Comparison of ENCODE assay signal across 29 cellular contexts in the genomic region with DNA sequence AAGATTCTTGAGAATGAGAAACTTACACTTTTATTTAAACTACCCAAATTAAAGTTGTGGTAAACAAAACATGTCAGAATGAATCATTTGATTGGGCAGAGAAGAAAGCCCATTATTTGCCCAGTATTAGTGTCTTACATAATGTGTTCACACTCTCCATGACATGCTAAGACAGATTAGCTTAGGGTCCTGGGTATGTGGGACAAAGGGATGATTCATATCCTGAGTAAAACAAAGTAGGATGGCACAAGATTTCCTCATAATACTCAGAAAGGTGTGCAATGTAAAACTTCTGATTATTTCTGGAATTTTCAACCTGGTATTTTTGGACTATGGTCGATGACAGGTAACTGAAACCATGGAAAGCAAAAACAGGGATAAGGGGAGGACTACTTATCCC.
DNase-seq lines count a peak whose midpoint lies in the region; ATAC-seq, FAIRE-seq and TF ChIP-seq lines count a peak whose summit lies in the region.
"Had no signal": no experiment of that assay in that cellular context is flagged by ENCODE, and none has a peak within 500 bp of the region (broad histone marks: within the 10 kb centered on the region; RNA-seq: fewer than 3 reads in every experiment).

No MANE protein-coding gene starts in this region.

- H3K9me3 Mint-ChIP-seq in activated T-helper 1 cell treated with anti-CD3 and anti-CD28 coated beads, Interleukin-12 subunit alpha, Interleukin-12 subunit beta, Interleukin-2, Interleukin-4 antibody, amounts not matched to agents 30 ng/mL and 10 ng/mL and 1 ng/mL, durations not matched to agents 14 hours and 24 hours and 36 hours = no peaks in the 10 kb centered on the region
- H3K9me3 Mint-ChIP-seq: activated CD4-positive, alpha-beta memory T cell treated with anti-CD3 and anti-CD28 coated beads, Interleukin-2, amount 10 ng/mL, durations not matched to agents 7 days and 5 days; activated naive CD4-positive, alpha-beta T cell treated with anti-CD3 and anti-CD28 coated beads, Interleukin-2, amount 50 U/mL, for 24 hours; activated T-helper 17 cell treated with anti-CD3 and anti-CD28 coated beads, Interleukin-2, amount 50 U/mL, for 72 hours; T-helper 1 cell treated with Interleukin-12 subunit alpha and Interleukin-12 subunit beta and Interleukin-4 antibody, amounts not matched to agents 30 μg/mL and 1 μg/mL, for 36 hours had no signal

- CTCF ChIA-PET in mammary epithelial cell (lab: Charles Lee; ENCODE audit: low non-redundant PET) = no interaction called here

- H3K4me1 ChIP-seq in mammary epithelial cell (ENCODE audit: insufficient read depth, low read length) (peaks cover 15% of the 10 kb centered on the region), keratinocyte (ENCODE audit: control insufficient read depth, extremely low read depth, insufficient read depth, low read length) (peaks cover 32% of the 10 kb centered on the region)

- dilution Hi-C loops in mammary epithelial cell (cut with HindIII; ENCODE audit: low sequenced_read_pairs) = no loop called here
- dilution Hi-C loops in keratinocyte (cut with MboI; ENCODE audit: extremely low pct_ligation_motif_present, low sequenced_read_pairs) = no loop called here

- no peak overlapping the region for H3K27ac Mint-ChIP-seq in activated T-helper 1 cell treated with anti-CD3 and anti-CD28 coated beads, Interleukin-12 subunit alpha, Interleukin-12 subunit beta, Interleukin-2, Interleukin-4 antibody, amounts not matched to agents 30 ng/mL and 10 ng/mL and 1 ng/mL, durations not matched to agents 14 hours and 24 hours and 36 hours
- H3K27ac Mint-ChIP-seq: activated CD4-positive, alpha-beta memory T cell treated with anti-CD3 and anti-CD28 coated beads, Interleukin-2, amount 10 ng/mL, durations not matched to agents 7 days and 5 days; activated naive CD4-positive, alpha-beta T cell treated with anti-CD3 and anti-CD28 coated beads, Interleukin-2, amount 50 U/mL, for 24 hours; activated T-helper 17 cell treated with anti-CD3 and anti-CD28 coated beads, Interleukin-2, amount 50 U/mL, for 72 hours; T-helper 1 cell treated with Interleukin-12 subunit alpha and Interleukin-12 subunit beta and Interleukin-4 antibody, amounts not matched to agents 30 μg/mL and 1 μg/mL, for 36 hours had no signal

- no TSS peak for BruUV-seq in mammary epithelial cell (replicated peaks; lab: Mats Ljungman, UMichigan)

- in situ Hi-C loops in mammary epithelial cell (cut with MboI; ENCODE audit: low sequenced_read_pairs in 2 of 2) (no loop called here), GM13976 (cut with MboI; ENCODE audit: low sequenced_read_pairs, unreplicated experiment) (no loop called here)

- H3K27me3 ChIP-seq in mammary epithelial cell (ENCODE audit: insufficient read depth, low read length) (no peaks in the 10 kb centered on the region), keratinocyte (ENCODE audit: control insufficient read depth, extremely low read depth, insufficient read depth, low read length) (no peaks in the 10 kb centered on the region)
- H3K27me3 ChIP-seq: ovary, upper lobe of right lung had no signal

- intact Hi-C loops in mammary epithelial cell (cut with micrococcal nuclease) = no loop called here
- intact Hi-C loops in activated T-helper 1 cell treated with anti-CD3 and anti-CD28 coated beads, Interleukin-12 subunit alpha, Interleukin-12 subunit beta, Interleukin-2, Interleukin-4 antibody, amounts not matched to agents 30 ng/mL and 10 ng/mL and 1 ng/mL, durations not matched to agents 14 hours and 24 hours and 36 hours (cut with micrococcal nuclease) = no loop called here

- no peaks in the 10 kb centered on the region for H3K27me3 Mint-ChIP-seq in activated T-helper 1 cell treated with anti-CD3 and anti-CD28 coated beads, Interleukin-12 subunit alpha, Interleukin-12 subunit beta, Interleukin-2, Interleukin-4 antibody, amounts not matched to agents 30 ng/mL and 10 ng/mL and 1 ng/mL, durations not matched to agents 14 hours and 24 hours and 36 hours (ENCODE audit: insufficient read depth)
- H3K27me3 Mint-ChIP-seq: activated CD4-positive, alpha-beta memory T cell treated with anti-CD3 and anti-CD28 coated beads, Interleukin-2, amount 10 ng/mL, durations not matched to agents 7 days and 5 days; activated naive CD4-positive, alpha-beta T cell treated with anti-CD3 and anti-CD28 coated beads, Interleukin-2, amount 50 U/mL, for 24 hours; activated T-helper 17 cell treated with anti-CD3 and anti-CD28 coated beads, Interleukin-2, amount 50 U/mL, for 72 hours had no signal

- no peak for ATAC-seq in GM21576 (IDR thresholded peaks at IDR 0.05; ENCODE audit: unreplicated experiment)
- ATAC-seq: activated T-helper 17 cell treated with anti-CD3 and anti-CD28 coated beads, Interleukin-2, amount 50 U/mL, for 72 hours; HepG2; upper lobe of right lung had no signal

- H3K4me1 Mint-ChIP-seq in activated T-helper 1 cell treated with anti-CD3 and anti-CD28 coated beads, Interleukin-12 subunit alpha, Interleukin-12 subunit beta, Interleukin-2, Interleukin-4 antibody, amounts not matched to agents 30 ng/mL and 10 ng/mL and 1 ng/mL, durations not matched to agents 14 hours and 24 hours and 36 hours (ENCODE audit: low read depth) = no peaks in the 10 kb centered on the region
- H3K4me1 Mint-ChIP-seq: activated CD4-positive, alpha-beta memory T cell treated with anti-CD3 and anti-CD28 coated beads, Interleukin-2, amount 10 ng/mL, durations not matched to agents 7 days and 5 days; activated naive CD4-positive, alpha-beta T cell treated with anti-CD3 and anti-CD28 coated beads, Interleukin-2, amount 50 U/mL, for 24 hours had no signal

- H3K79me2 ChIP-seq in mammary epithelial cell (ENCODE audit: insufficient read depth, low read length) = no peaks in the 10 kb centered on the region
- H3K79me2 ChIP-seq in keratinocyte (ENCODE audit: control insufficient read depth, insufficient read depth, low read length) = no peaks in the 10 kb centered on the region

- no peak for TF ChIP-seq CTCF in mammary epithelial cell (conservative IDR thresholded peaks at IDR 0.05 in 1 of 2, IDR thresholded peaks at IDR 0.05 in 1 of 2; ENCODE audit: extremely low read depth in 1 of 2, insufficient read depth in 1 of 2, low read depth in 1 of 2, low read length in 2 of 2)
- TF ChIP-seq CTCF in keratinocyte (optimal IDR thresholded peaks at IDR 0.05 in 1 of 3, IDR thresholded peaks at IDR 0.05 in 1 of 3, conservative IDR thresholded peaks at IDR 0.05 in 1 of 3; ENCODE audit: extremely low read depth in 1 of 3, insufficient read depth in 2 of 3, low read length in 3 of 3) = no peak
- no peak for TF ChIP-seq CTCF in GM13976 (IDR thresholded peaks at IDR 0.05; ENCODE audit: borderline replicate concordance, control extremely low read depth, extremely low read depth, insufficient read depth, missing control alignments)

- H3K4me3 Mint-ChIP-seq in activated T-helper 1 cell treated with anti-CD3 and anti-CD28 coated beads, Interleukin-12 subunit alpha, Interleukin-12 subunit beta, Interleukin-2, Interleukin-4 antibody, amounts not matched to agents 30 ng/mL and 10 ng/mL and 1 ng/mL, durations not matched to agents 14 hours and 24 hours and 36 hours = no peak overlapping the region
- H3K4me3 Mint-ChIP-seq: activated CD4-positive, alpha-beta memory T cell treated with anti-CD3 and anti-CD28 coated beads, Interleukin-2, amount 10 ng/mL, durations not matched to agents 7 days and 5 days; activated naive CD4-positive, alpha-beta T cell treated with anti-CD3 and anti-CD28 coated beads, Interleukin-2, amount 50 U/mL, for 24 hours; activated T-helper 17 cell treated with anti-CD3 and anti-CD28 coated beads, Interleukin-2, amount 50 U/mL, for 72 hours; T-helper 1 cell treated with Interleukin-12 subunit alpha and Interleukin-12 subunit beta and Interleukin-4 antibody, amounts not matched to agents 30 μg/mL and 1 μg/mL, for 36 hours had no signal

- H3K36me3 ChIP-seq in mammary epithelial cell (ENCODE audit: insufficient read depth, low read length) = no peaks in the 10 kb centered on the region
- no peaks in the 10 kb centered on the region for H3K36me3 ChIP-seq in keratinocyte (ENCODE audit: control insufficient read depth in 2 of 2, extremely low read depth in 1 of 2, insufficient read depth in 2 of 2, low read length in 2 of 2)
- H3K36me3 ChIP-seq: ovary, upper lobe of right lung had no signal

- DNase-seq in DMS53 (lab: John Stamatoyannopoulos, UW) (peak; percentile 28), M059J (ENCODE audit: low read depth) (peak; percentile 40), mammary epithelial cell (peak; percentile 68), keratinocyte (ENCODE audit: low read depth, low spot score) (peak; percentile 32), GM13976 (ENCODE audit: low spot score) (no peak), NCI-H187 (lab: John Stamatoyannopoulos, UW) (no peak)
- no peak for DNase-seq in activated T-helper 1 cell treated with anti-CD3 and anti-CD28 coated beads, Interleukin-12 subunit alpha, Interleukin-12 subunit beta, Interleukin-2, Interleukin-4 antibody, amounts not matched to agents 30 ng/mL and 10 ng/mL and 1 ng/mL, durations not matched to agents 14 hours and 24 hours and 36 hours (ENCODE audit: low spot score)
- DNase-seq: activated CD4-positive, alpha-beta memory T cell treated with anti-CD3 and anti-CD28 coated beads, Interleukin-2, amount 10 ng/mL, durations not matched to agents 7 days and 5 days; activated CD4-positive, alpha-beta T cell treated with anti-CD3 and anti-CD28 coated beads for 1 hour; activated CD8-positive, alpha-beta memory T cell treated with anti-CD3 and anti-CD28 coated beads, Interleukin-2, amount 50 U/mL, for 48 hours; anterior cingulate cortex; cortex of kidney; DMS79; GOT3; Karpas-422; NCI-H1105; NCI-H2029 treated with DMSO at 0.1 percent for 48 hours; ovary; RPMI8226; stimulated activated CD4-positive, alpha-beta T cell treated with anti-CD3 and anti-CD28 coated beads, Interleukin-2, amount 100 ng/mL, for 24 hours; upper lobe of right lung had no signal

- H3K4me2 ChIP-seq in mammary epithelial cell (ENCODE audit: insufficient read depth, low read depth, low read length) = peak overlapping the region; percentile 52
- H3K4me2 ChIP-seq in keratinocyte (ENCODE audit: control insufficient read depth, extremely low read depth, insufficient read depth, low read depth, low read length) = peak overlapping the region; percentile 56

- H2AFZ ChIP-seq in mammary epithelial cell (ENCODE audit: low read depth, low read length) = no peak overlapping the region
- H2AFZ ChIP-seq in keratinocyte (ENCODE audit: control insufficient read depth, low read length) = no peak overlapping the region

- no peaks in the 10 kb centered on the region for H4K20me1 ChIP-seq in mammary epithelial cell (ENCODE audit: insufficient read depth, low read length)
- no peaks in the 10 kb centered on the region for H4K20me1 ChIP-seq in keratinocyte (ENCODE audit: control insufficient read depth, extremely low read depth, insufficient read depth, low read length)

- H3K27ac ChIP-seq in mammary epithelial cell (ENCODE audit: insufficient read depth, low read depth, low read length) (no peak overlapping the region), keratinocyte (ENCODE audit: control insufficient read depth, insufficient read depth, low read length) (peak overlapping the region; percentile 70)
- H3K27ac ChIP-seq: HL-60, ovary, SK-N-MC, upper lobe of right lung had no signal

- H3K9ac ChIP-seq in mammary epithelial cell (ENCODE audit: insufficient read depth, low read length) (no peak overlapping the region), keratinocyte (ENCODE audit: control insufficient read depth, extremely low read depth, insufficient read depth, low read length) (no peak overlapping the region)

- H3K9me3 ChIP-seq in mammary epithelial cell (replicated peaks; ENCODE audit: insufficient read depth, low read length) (no peaks in the 10 kb centered on the region), keratinocyte (ENCODE audit: control insufficient read depth, low read depth, low read length) (no peaks in the 10 kb centered on the region)
- H3K9me3 ChIP-seq: ovary, upper lobe of right lung had no signal

- H3K4me3 ChIP-seq in mammary epithelial cell (replicated peaks in 1 of 3; ENCODE audit: insufficient read depth in 1 of 3, low read depth in 2 of 3, low read length in 3 of 3) (no peak overlapping the region), keratinocyte (ENCODE audit: control insufficient read depth in 2 of 3, extremely low read depth in 1 of 3, insufficient read depth in 2 of 3, low read depth in 1 of 3, low read length in 3 of 3) (peak overlapping the region in 1 of 3 experiments; percentile 8)
- H3K4me3 ChIP-seq: ovary, SK-N-MC, upper lobe of right lung had no signal

- H3K36me3 Mint-ChIP-seq in activated T-helper 1 cell treated with anti-CD3 and anti-CD28 coated beads, Interleukin-12 subunit alpha, Interleukin-12 subunit beta, Interleukin-2, Interleukin-4 antibody, amounts not matched to agents 30 ng/mL and 10 ng/mL and 1 ng/mL, durations not matched to agents 14 hours and 24 hours and 36 hours (ENCODE audit: low read depth) = peaks cover 3% of the 10 kb centered on the region

- peak; percentile 87 for FAIRE-seq in keratinocyte (lab: Jason Lieb, UNC)
- FAIRE-seq: HepG2, islet of Langerhans had no signal

- WGBS in mammary epithelial cell (ENCODE audit: low coverage, missing lambda C conversion rate) = 64% methylated on average over 1 of the region's 1 CpG

- no peaks in the 10 kb centered on the region for H3K9me1 ChIP-seq in keratinocyte (ENCODE audit: control insufficient read depth, extremely low read depth, insufficient read depth, low read length)

Comparison
In these comparisons a context has a peak if more than half of its experiments do, and no peak if none do; other contexts are left out.
1. DNase-seq: peak in DMS53 (single experiment), M059J (single experiment), mammary epithelial cell (single experiment) and keratinocyte (single experiment); none in GM13976 (single experiment), activated T-helper 1 cell treated with anti-CD3 and anti-CD28 coated beads, Interleukin-12 subunit alpha, Interleukin-12 subunit beta, Interleukin-2, Interleukin-4 antibody, amounts not matched to agents 30 ng/mL and 10 ng/mL and 1 ng/mL, durations not matched to agents 14 hours and 24 hours and 36 hours (single experiment) and NCI-H187 (0 of 2).